18 cellular contexts compared by ENCODE assay signal in genomic region chr21:31945116-31945515, GRCh38.
"Had no signal": no experiment of that assay in that cellular context is flagged by ENCODE, and none has a peak within 500 bp of the region (broad histone marks: within the 10 kb centered on the region; RNA-seq: fewer than 3 reads in every experiment).

No MANE protein-coding gene starts in this region.

- H3K27ac ChIP-seq: breast epithelium, gastrocnemius medialis, heart right ventricle, lower lobe of right lung had no signal

- H3K27ac Mint-ChIP-seq: activated T-helper 17 cell treated with anti-CD3 and anti-CD28 coated beads, Interleukin-2, amount 50 U/mL, for 72 hours had no signal

- H3K4me3 ChIP-seq: breast epithelium, gastrocnemius medialis, heart right ventricle, lower lobe of right lung had no signal

- H3K9me3 Mint-ChIP-seq: activated T-helper 17 cell treated with anti-CD3 and anti-CD28 coated beads, Interleukin-2, amount 50 U/mL, for 72 hours had no signal

- H3K36me3 Mint-ChIP-seq: naive B cell had no signal

- H3K36me3 ChIP-seq: breast epithelium, gastrocnemius medialis, heart right ventricle, lower lobe of right lung had no signal

- H3K4me1 ChIP-seq: breast epithelium, gastrocnemius medialis, heart right ventricle, lower lobe of right lung had no signal

- H3K9me3 ChIP-seq: breast epithelium, gastrocnemius medialis, heart right ventricle, lower lobe of right lung had no signal

- H3K27me3 ChIP-seq: breast epithelium, gastrocnemius medialis had no signal

- DNase-seq: activated naive CD4-positive, alpha-beta T cell treated with Interleukin-2 at 50 U/mL for 16 hours; activated T-cell treated with anti-CD3 and anti-CD28 coated beads for 4 hours; anterior cingulate cortex; cerebellar nuclear complex; effector CD8-positive, alpha-beta T cell; gastrocnemius medialis; heart right ventricle; left cardiac atrium; lower lobe of right lung; naive B cell; posterior cingulate gyrus; retina; stimulated activated CD4-positive, alpha-beta T cell treated with anti-CD3 and anti-CD28 coated beads, Interleukin-15, amount 100 ng/mL, for 24 hours; stimulated activated CD4-positive, alpha-beta T cell treated with anti-CD3 and anti-CD28 coated beads, Interleukin-4, amount 100 ng/mL, for 1 hour; stimulated activated naive CD8-positive, alpha-beta T cell treated with anti-CD3 and anti-CD28 coated beads, Interleukin-15, Interleukin-2, amounts not matched to agents 100 U/mL and 50 U/mL, for 24 hours; SW 1271 had no signal

- H3K4me3 Mint-ChIP-seq: activated T-helper 17 cell treated with anti-CD3 and anti-CD28 coated beads, Interleukin-2, amount 50 U/mL, for 72 hours; naive B cell had no signal

- H3K4me1 Mint-ChIP-seq: activated T-helper 17 cell treated with anti-CD3 and anti-CD28 coated beads, Interleukin-2, amount 50 U/mL, for 72 hours had no signal

- ATAC-seq: activated T-helper 17 cell treated with anti-CD3 and anti-CD28 coated beads, Interleukin-2, amount 50 U/mL, for 72 hours; gastrocnemius medialis; heart right ventricle; lower lobe of right lung; stimulated activated naive CD8-positive, alpha-beta T cell treated with anti-CD3 and anti-CD28 coated beads, Interleukin-15, Interleukin-2, amounts not matched to agents 100 U/mL and 50 U/mL, for 24 hours had no signal
